21 cellular contexts compared by ENCODE assay signal in genomic region chr7:95421847-95422444, GRCh38. TPM values are rescaled to one million over a fixed set of nuclear protein-coding genes. Genes with fewer than 3 reads are reported as not detected.
A peak's percentile ranks its signal among the peaks of the same experiment; 100 is the strongest.
DNase-seq lines count a peak whose midpoint lies in the region; ATAC-seq and TF ChIP-seq lines count a peak whose summit lies in the region.
"Had no signal": no experiment of that assay in that cellular context is flagged by ENCODE, and none has a peak within 500 bp of the region (broad histone marks: within the 10 kb centered on the region; RNA-seq: fewer than 3 reads in every experiment).

No MANE protein-coding gene starts in this region.

- TF ChIP-seq CTCF in SK-N-SH (IDR thresholded peaks at IDR 0.05), result no peak
- no peak for TF ChIP-seq CTCF in brain microvascular endothelial cell (IDR thresholded peaks at IDR 0.05; ENCODE audit: low read depth, low read length, missing control alignments)
- no peak for TF ChIP-seq CTCF in type B pancreatic cell (conservative IDR thresholded peaks at IDR 0.05)

- H3K4me3 ChIP-seq in SK-N-SH (ENCODE audit: low read depth in 2 of 2, low read length in 1 of 2), result no peak overlapping the region
- H3K4me3 ChIP-seq in brain microvascular endothelial cell (ENCODE audit: low read depth, low read length), result no peak overlapping the region
- H3K4me3 ChIP-seq: K562, thoracic aorta had no signal

- H3K9me2 ChIP-seq in SK-N-SH, result no peaks in the 10 kb centered on the region

- no peaks in the 10 kb centered on the region for H3K9me3 Mint-ChIP-seq in type B pancreatic cell
- H3K9me3 Mint-ChIP-seq: immature natural killer cell had no signal

- no peaks in the 10 kb centered on the region for H4K20me1 ChIP-seq in SK-N-SH (ENCODE audit: insufficient read depth)

- H2AFZ ChIP-seq in SK-N-SH (ENCODE audit: low read depth), result no peak overlapping the region

- ATAC-seq in SK-N-SH treated with all-trans-retinoic acid at 6 μM for 48 hours (peak; percentile 50), left lobe of liver (peak; percentile 43)
- ATAC-seq: activated CD4-positive, alpha-beta T cell treated with anti-CD3 and anti-CD28 coated beads for 36 hours; K562 had no signal

- in situ Hi-C loops in brain microvascular endothelial cell (cut with HindIII; ENCODE audit: low pct_ligation_motif_present, low sequenced_read_pairs), result no loop called here

- H3K9me3 ChIP-seq in SK-N-SH, result no peaks in the 10 kb centered on the region
- H3K9me3 ChIP-seq: neutrophil, thoracic aorta had no signal

- DNase-seq in SK-N-SH (no peak), brain microvascular endothelial cell (no peak), left lobe of liver (ENCODE audit: low spot score) (no peak), type B pancreatic cell (ENCODE audit: extremely low spot score, unreplicated experiment) (no peak), NCI-H510A treated with DMSO at 0.1 percent for 48 hours (lab: John Stamatoyannopoulos, UW) (no peak), AML-193 (lab: John Stamatoyannopoulos, UW) (no peak), NCI-H345 (lab: John Stamatoyannopoulos, UW) (no peak)
- DNase-seq: activated CD4-positive, alpha-beta T cell treated with anti-CD3 and anti-CD28 coated beads for 36 hours; activated naive CD4-positive, alpha-beta T cell treated with Interleukin-2 at 50 U/mL for 16 hours; immature natural killer cell; mesendoderm; NCI-H226; SIG-M5; stimulated activated CD4-positive, alpha-beta T cell treated with anti-CD3 and anti-CD28 coated beads, Interleukin-4, amount 100 ng/mL, for 1 hour; T1000 had no signal

- peaks cover 21 to 26% of the 10 kb centered on the region in 2 experiments for H3K36me3 ChIP-seq in SK-N-SH (replicated peaks in 1 of 2; ENCODE audit: control insufficient read depth in 1 of 2, insufficient read depth in 2 of 2, low read length in 1 of 2)
- H3K36me3 ChIP-seq in brain microvascular endothelial cell (replicated peaks), result peaks cover 9% of the 10 kb centered on the region
- H3K36me3 ChIP-seq: neutrophil, thoracic aorta had no signal

- CTCF ChIA-PET in SK-N-SH (lab: Yijun Ruan, JAX), result interaction anchor here (0.9 to 1.3 kb wide), 3 partner anchors 7 to 268 kb away, joined by 3 to 4 read pairs (median 3); no protein-coding TSS in a partner anchor

- peaks cover 0 to 7% of the 10 kb centered on the region in 2 experiments; a peak in 2 of 4 replicates for H3K4me1 ChIP-seq in SK-N-SH (ENCODE audit: control insufficient read depth in 1 of 2, insufficient read depth in 2 of 2, low read depth in 1 of 2, low read length in 1 of 2)

- no peak for TF ChIP-seq RAD21 in SK-N-SH (IDR thresholded peaks at IDR 0.05; ENCODE audit: low read length)

- H3F3A ChIP-seq in SK-N-SH (replicated peaks; ENCODE audit: insufficient read depth), result no peaks in the 10 kb centered on the region

- H3K27ac Mint-ChIP-seq in type B pancreatic cell, result peak overlapping the region; percentile 36
- H3K27ac Mint-ChIP-seq: activated CD4-positive, alpha-beta T cell treated with anti-CD3 and anti-CD28 coated beads for 36 hours had no signal

- H3K36me3 Mint-ChIP-seq in type B pancreatic cell, result peaks cover 43% of the 10 kb centered on the region

- H3K27ac ChIP-seq in SK-N-SH (ENCODE audit: low read depth in 2 of 2, low read length in 1 of 2), result peak overlapping the region in 1 of 2 experiments; percentile 61; a peak in 1 of 4 replicates
- H3K27ac ChIP-seq in brain microvascular endothelial cell, result peak overlapping the region; percentile 51
- H3K27ac ChIP-seq: 22Rv1, neutrophil, thoracic aorta had no signal

- no peak overlapping the region for H3K4me2 ChIP-seq in SK-N-SH

- peaks cover 26% of the 10 kb centered on the region; the same call in 1 of the 2 replicates for H3K79me2 ChIP-seq in SK-N-SH (ENCODE audit: insufficient read depth)

- POLR2A ChIA-PET in SK-N-SH (lab: Yijun Ruan, JAX), result no interaction called here

- peaks cover 31% of the 10 kb centered on the region for H3K4me1 Mint-ChIP-seq in type B pancreatic cell (ENCODE audit: unreplicated experiment)
- H3K4me1 Mint-ChIP-seq: activated CD4-positive, alpha-beta T cell treated with anti-CD3 and anti-CD28 coated beads for 36 hours had no signal

- H3K4me3 Mint-ChIP-seq in type B pancreatic cell, result peak overlapping the region; percentile 77
- H3K4me3 Mint-ChIP-seq: activated CD4-positive, alpha-beta T cell treated with anti-CD3 and anti-CD28 coated beads for 36 hours; immature natural killer cell had no signal

- H3K27me3 Mint-ChIP-seq in type B pancreatic cell, result peaks cover 10% of the 10 kb centered on the region
- H3K27me3 Mint-ChIP-seq: activated CD4-positive, alpha-beta T cell treated with anti-CD3 and anti-CD28 coated beads for 36 hours had no signal

- H3K27me3 ChIP-seq in SK-N-SH (ENCODE audit: insufficient read depth) (no peaks in the 10 kb centered on the region), brain microvascular endothelial cell (replicated peaks) (no peaks in the 10 kb centered on the region)
- H3K27me3 ChIP-seq: neutrophil had no signal

- TF ChIP-seq EP300 in SK-N-SH (IDR thresholded peaks at IDR 0.05; ENCODE audit: borderline replicate concordance in 1 of 2, low read depth in 1 of 2, low read length in 1 of 2), result no peak

- H3K9ac ChIP-seq in SK-N-SH, result no peak overlapping the region

TF ChIP-seq in SK-N-SH treated with all-trans-retinoic acid at 6 μM for 48 hours, 23 proteins besides CTCF, POLR2A, EP300 and RAD21 (continues in another document):
- TF ChIP-seq ZNF70 (CRISPR knock-in tag; IDR thresholded peaks at IDR 0.05), result no peak
- TF ChIP-seq CSRNP3 (CRISPR knock-in tag; IDR thresholded peaks at IDR 0.05), result no peak
- TF ChIP-seq ISL1 (CRISPR knock-in tag; IDR thresholded peaks at IDR 0.05), result no peak
- no peak for TF ChIP-seq CREB5 (CRISPR knock-in tag; IDR thresholded peaks at IDR 0.05; ENCODE audit: low read depth)
- no peak for TF ChIP-seq BACH2 (CRISPR knock-in tag; IDR thresholded peaks at IDR 0.05; ENCODE audit: borderline replicate concordance)

TF ChIP-seq in SK-N-SH, 30 proteins besides CTCF, POLR2A, EP300 and RAD21 (continues in another document):
- TF ChIP-seq GATA2 (CRISPR knock-in tag; IDR thresholded peaks at IDR 0.05), result no peak
- TF ChIP-seq RFX5 (IDR thresholded peaks at IDR 0.05; ENCODE audit: low read length), result no peak
- TF ChIP-seq PBX3 (IDR thresholded peaks at IDR 0.05), result no peak
- TF ChIP-seq CHD2 (IDR thresholded peaks at IDR 0.05; ENCODE audit: low read length, partially characterized antibody), result no peak
- no peak for TF ChIP-seq USF2 (IDR thresholded peaks at IDR 0.05; ENCODE audit: borderline replicate concordance, low read depth, low read length)
- no peak for TF ChIP-seq ELF1 (IDR thresholded peaks at IDR 0.05)
- TF ChIP-seq REST (IDR thresholded peaks at IDR 0.05; ENCODE audit: low read depth, low read length), result no peak
- no peak for TF ChIP-seq SMC3 (IDR thresholded peaks at IDR 0.05; ENCODE audit: low read depth, low read length)
- no peak for TF ChIP-seq SIN3A (IDR thresholded peaks at IDR 0.05; ENCODE audit: borderline replicate concordance, low read depth, low read length)
- TF ChIP-seq TCF12 (IDR thresholded peaks at IDR 0.05), result no peak
- TF ChIP-seq FOXM1 (IDR thresholded peaks at IDR 0.05; ENCODE audit: low read depth), result no peak

RNA-seq across cellular contexts. Expression of gene PON2, which starts 12.9 kb away (rescaled TPM):
- 125 and 162 TPM in 2 replicates for polyA plus RNA-seq in SK-N-SH (2012; rRNA removed)
- 154 and 183 TPM in 2 replicates for polyA plus RNA-seq in SK-N-SH (2012; cell fraction: cytosol; rRNA removed)
- polyA plus RNA-seq in SK-N-SH (2012; cell fraction: nucleus; rRNA removed), result 216 and 258 TPM in 2 replicates
- 86.1 TPM for total RNA-seq in left lobe of liver
- 45.4 and 79.2 TPM in 2 replicates for total RNA-seq in type B pancreatic cell (ENCODE audit: low replicate concordance)

RNA-seq across cellular contexts. Expression of gene PON3, which starts 25.8 kb away (rescaled TPM):
- not detected in 2 replicates for polyA plus RNA-seq in SK-N-SH (2012; rRNA removed)
- not detected in 2 replicates for polyA plus RNA-seq in SK-N-SH (2012; cell fraction: cytosol; rRNA removed)
- not detected in 2 replicates for polyA plus RNA-seq in SK-N-SH (2012; cell fraction: nucleus; rRNA removed)
- total RNA-seq in left lobe of liver, result 256 TPM
- 0.17 and 1.2 TPM in 2 replicates for total RNA-seq in type B pancreatic cell (ENCODE audit: low replicate concordance)
- total RNA-seq: activated CD4-positive, alpha-beta T cell treated with anti-CD3 and anti-CD28 coated beads for 36 hours; H1; thoracic aorta had no signal
- polyA plus RNA-seq: H1 had no signal

Comparison
In these comparisons a context has a peak if more than half of its experiments do, and no peak if none do; other contexts are left out.
1. RNA of gene PON3, which starts 25.8 kb away (total RNA-seq): 256 TPM in left lobe of liver (single experiment); 0.17 to 1.2 TPM in type B pancreatic cell; every median in the first group is over 100 times any median in the second.